Comparison of ENCODE assay signal across 11 cellular contexts in the genomic region with DNA sequence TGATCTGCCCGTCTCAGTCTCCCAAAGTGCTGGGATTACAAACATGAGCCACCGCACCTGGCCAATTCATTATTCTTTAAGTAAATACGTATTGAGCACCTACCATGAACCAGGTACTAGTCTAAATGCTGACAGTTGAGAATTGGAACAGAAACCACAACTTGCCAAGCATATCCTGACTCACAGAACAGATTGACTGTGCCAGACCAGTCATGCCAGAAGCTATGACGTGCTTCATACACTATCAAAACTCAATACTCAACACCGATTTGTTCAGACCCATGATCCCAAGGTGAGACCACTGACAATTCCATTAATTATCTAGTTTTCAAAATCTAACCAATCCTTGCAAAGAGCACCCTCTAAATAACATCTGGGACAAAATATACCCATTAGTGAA.
DNase-seq lines count a peak whose midpoint lies in the region; ATAC-seq and TF ChIP-seq lines count a peak whose summit lies in the region.
"Had no signal": no experiment of that assay in that cellular context is flagged by ENCODE, and none has a peak within 500 bp of the region (broad histone marks: within the 10 kb centered on the region; RNA-seq: fewer than 3 reads in every experiment).

No MANE protein-coding gene starts in this region.

- peaks cover 15% of the 10 kb centered on the region for H3K4me1 ChIP-seq in neural progenitor cell

- H3K9me3 ChIP-seq in neural progenitor cell (ENCODE audit: low read depth): no peaks in the 10 kb centered on the region
- H3K9me3 ChIP-seq: BE2C, right lobe of liver had no signal

- TF ChIP-seq CTCF in neural progenitor cell (IDR thresholded peaks at IDR 0.05): no peak

- H3K27me3 Mint-ChIP-seq in activated CD4-positive, alpha-beta memory T cell treated with anti-CD3 and anti-CD28 coated beads for 36 hours: no peaks in the 10 kb centered on the region
- no peaks in the 10 kb centered on the region for H3K27me3 Mint-ChIP-seq in activated CD4-positive, alpha-beta memory T cell treated with anti-CD3 and anti-CD28 coated beads, Interleukin-2, amount 10 ng/mL, durations not matched to agents 7 days and 5 days
- H3K27me3 Mint-ChIP-seq in stimulated activated naive B cell treated with anti-CD40 and anti-IgM and Interleukin-4, amounts not matched to agents 10 μg/mL and 1 μg/mL and 100 μg/mL, for 72 hours: no peaks in the 10 kb centered on the region
- H3K27me3 Mint-ChIP-seq in neural progenitor cell (ENCODE audit: insufficient read depth, low read depth): no peaks in the 10 kb centered on the region

- peak; percentile 17 for DNase-seq in activated CD4-positive, alpha-beta memory T cell treated with anti-CD3 and anti-CD28 coated beads for 36 hours
- DNase-seq in activated CD4-positive, alpha-beta memory T cell treated with anti-CD3 and anti-CD28 coated beads, Interleukin-2, amount 10 ng/mL, durations not matched to agents 7 days and 5 days: no peak
- DNase-seq in NCI-H526 treated with DMSO at 0.1 percent for 48 hours (lab: John Stamatoyannopoulos, UW) (peak; percentile 68), NCI-H1417 (lab: John Stamatoyannopoulos, UW) (no peak), GM19238 (ENCODE audit: insufficient read length, low spot score) (no peak), neural progenitor cell (ENCODE audit: low spot score) (no peak)
- peak; percentile 48 for DNase-seq in stimulated activated naive B cell treated with anti-CD40 and anti-IgM and Interleukin-4, amounts not matched to agents 10 μg/mL and 1 μg/mL and 100 μg/mL, for 72 hours
- DNase-seq: BE2C, right lobe of liver had no signal

- intact Hi-C loops in activated CD4-positive, alpha-beta memory T cell treated with anti-CD3 and anti-CD28 coated beads for 36 hours (cut with micrococcal nuclease): no loop called here

- H4K20me1 ChIP-seq in neural progenitor cell (ENCODE audit: low read depth): no peaks in the 10 kb centered on the region

- no peaks in the 10 kb centered on the region for H3K27me3 ChIP-seq in neural progenitor cell
- H3K27me3 ChIP-seq: BE2C, right lobe of liver had no signal

- H3K27ac Mint-ChIP-seq in activated CD4-positive, alpha-beta memory T cell treated with anti-CD3 and anti-CD28 coated beads for 36 hours: no peak overlapping the region
- H3K27ac Mint-ChIP-seq in activated CD4-positive, alpha-beta memory T cell treated with anti-CD3 and anti-CD28 coated beads, Interleukin-2, amount 10 ng/mL, durations not matched to agents 7 days and 5 days: no peak overlapping the region
- no peak overlapping the region for H3K27ac Mint-ChIP-seq in stimulated activated naive B cell treated with anti-CD40 and anti-IgM and Interleukin-4, amounts not matched to agents 10 μg/mL and 1 μg/mL and 100 μg/mL, for 72 hours
- H3K27ac Mint-ChIP-seq in neural progenitor cell: no peak overlapping the region

- no peak overlapping the region for H3K9ac ChIP-seq in neural progenitor cell

- H3K4me1 Mint-ChIP-seq in activated CD4-positive, alpha-beta memory T cell treated with anti-CD3 and anti-CD28 coated beads for 36 hours (ENCODE audit: low read depth): peaks cover 2% of the 10 kb centered on the region
- peaks cover 3% of the 10 kb centered on the region for H3K4me1 Mint-ChIP-seq in activated CD4-positive, alpha-beta memory T cell treated with anti-CD3 and anti-CD28 coated beads, Interleukin-2, amount 10 ng/mL, durations not matched to agents 7 days and 5 days
- peaks cover 23 to 47% of the 10 kb centered on the region in 2 donors for H3K4me1 Mint-ChIP-seq in stimulated activated naive B cell treated with anti-CD40 and anti-IgM and Interleukin-4, amounts not matched to agents 10 μg/mL and 1 μg/mL and 100 μg/mL, for 72 hours
- peaks cover 19% of the 10 kb centered on the region for H3K4me1 Mint-ChIP-seq in neural progenitor cell

- H3F3A ChIP-seq in neural progenitor cell (ENCODE audit: low read depth): no peaks in the 10 kb centered on the region

- CTCF ChIA-PET in activated CD4-positive, alpha-beta memory T cell treated with anti-CD3 and anti-CD28 coated beads for 36 hours (lab: Charles Lee): interaction anchor here (0.7 kb wide), 1 partner anchor 393 kb away, joined by 3 read pairs; no protein-coding TSS in a partner anchor
- CTCF ChIA-PET in activated CD4-positive, alpha-beta memory T cell treated with anti-CD3 and anti-CD28 coated beads, Interleukin-2, amount 10 ng/mL, durations not matched to agents 7 days and 5 days (lab: Charles Lee): no interaction called here

- H3K79me2 ChIP-seq in neural progenitor cell (ENCODE audit: low read depth): no peaks in the 10 kb centered on the region

- POLR2A ChIA-PET in activated CD4-positive, alpha-beta memory T cell treated with anti-CD3 and anti-CD28 coated beads for 36 hours (lab: Charles Lee): no interaction called here
- POLR2A ChIA-PET in activated CD4-positive, alpha-beta memory T cell treated with anti-CD3 and anti-CD28 coated beads, Interleukin-2, amount 10 ng/mL, durations not matched to agents 7 days and 5 days (lab: Charles Lee): no interaction called here

- peak; percentile 82 for ATAC-seq in HG02759 (IDR thresholded peaks at IDR 0.05; ENCODE audit: unreplicated experiment)
- ATAC-seq in stimulated activated naive B cell treated with anti-CD40 and anti-IgM and Interleukin-4, amounts not matched to agents 10 μg/mL and 1 μg/mL and 100 μg/mL, for 72 hours (replicated peaks): peak; percentile 89 to 95

- H3K9me3 Mint-ChIP-seq in activated CD4-positive, alpha-beta memory T cell treated with anti-CD3 and anti-CD28 coated beads for 36 hours: no peaks in the 10 kb centered on the region
- H3K9me3 Mint-ChIP-seq in activated CD4-positive, alpha-beta memory T cell treated with anti-CD3 and anti-CD28 coated beads, Interleukin-2, amount 10 ng/mL, durations not matched to agents 7 days and 5 days: no peaks in the 10 kb centered on the region
- H3K9me3 Mint-ChIP-seq in stimulated activated naive B cell treated with anti-CD40 and anti-IgM and Interleukin-4, amounts not matched to agents 10 μg/mL and 1 μg/mL and 100 μg/mL, for 72 hours: peaks cover 0 to 1% of the 10 kb centered on the region in 2 donors
- H3K9me3 Mint-ChIP-seq in neural progenitor cell: no peaks in the 10 kb centered on the region

- H2AFZ ChIP-seq in neural progenitor cell (replicated peaks): no peak overlapping the region

- H3K36me3 ChIP-seq in neural progenitor cell: no peaks in the 10 kb centered on the region
- H3K36me3 ChIP-seq: BE2C, right lobe of liver had no signal

- H3K36me3 Mint-ChIP-seq in activated CD4-positive, alpha-beta memory T cell treated with anti-CD3 and anti-CD28 coated beads for 36 hours: no peaks in the 10 kb centered on the region
- no peaks in the 10 kb centered on the region for H3K36me3 Mint-ChIP-seq in activated CD4-positive, alpha-beta memory T cell treated with anti-CD3 and anti-CD28 coated beads, Interleukin-2, amount 10 ng/mL, durations not matched to agents 7 days and 5 days (ENCODE audit: low read depth)
- no peaks in the 10 kb centered on the region for H3K36me3 Mint-ChIP-seq in stimulated activated naive B cell treated with anti-CD40 and anti-IgM and Interleukin-4, amounts not matched to agents 10 μg/mL and 1 μg/mL and 100 μg/mL, for 72 hours
- no peaks in the 10 kb centered on the region for H3K36me3 Mint-ChIP-seq in neural progenitor cell

- H3K4me2 ChIP-seq in neural progenitor cell: no peak overlapping the region

- H3K27ac ChIP-seq in neural progenitor cell: no peak overlapping the region
- H3K27ac ChIP-seq: right lobe of liver, VCaP had no signal

- H3K4me3 ChIP-seq in neural progenitor cell: no peak overlapping the region
- H3K4me3 ChIP-seq: right lobe of liver had no signal

- no peak overlapping the region for H3K4me3 Mint-ChIP-seq in activated CD4-positive, alpha-beta memory T cell treated with anti-CD3 and anti-CD28 coated beads for 36 hours
- H3K4me3 Mint-ChIP-seq in activated CD4-positive, alpha-beta memory T cell treated with anti-CD3 and anti-CD28 coated beads, Interleukin-2, amount 10 ng/mL, durations not matched to agents 7 days and 5 days: no peak overlapping the region
- H3K4me3 Mint-ChIP-seq in stimulated activated naive B cell treated with anti-CD40 and anti-IgM and Interleukin-4, amounts not matched to agents 10 μg/mL and 1 μg/mL and 100 μg/mL, for 72 hours: peak overlapping the region in 1 of 2 donors; percentile 22
- no peak overlapping the region for H3K4me3 Mint-ChIP-seq in neural progenitor cell

Comparison
In these comparisons a context has a peak if more than half of its experiments do, and no peak if none do; other contexts are left out.
1. DNase-seq: peak in activated CD4-positive, alpha-beta memory T cell treated with anti-CD3 and anti-CD28 coated beads for 36 hours (single experiment), NCI-H526 treated with DMSO at 0.1 percent for 48 hours (single experiment) and stimulated activated naive B cell treated with anti-CD40 and anti-IgM and Interleukin-4, amounts not matched to agents 10 μg/mL and 1 μg/mL and 100 μg/mL, for 72 hours (single experiment); none in activated CD4-positive, alpha-beta memory T cell treated with anti-CD3 and anti-CD28 coated beads, Interleukin-2, amount 10 ng/mL, durations not matched to agents 7 days and 5 days (single experiment), NCI-H1417 (0 of 3), GM19238 (single experiment) and neural progenitor cell (single experiment).